Comparison of ENCODE assay signal across 15 cellular contexts in the genomic region with DNA sequence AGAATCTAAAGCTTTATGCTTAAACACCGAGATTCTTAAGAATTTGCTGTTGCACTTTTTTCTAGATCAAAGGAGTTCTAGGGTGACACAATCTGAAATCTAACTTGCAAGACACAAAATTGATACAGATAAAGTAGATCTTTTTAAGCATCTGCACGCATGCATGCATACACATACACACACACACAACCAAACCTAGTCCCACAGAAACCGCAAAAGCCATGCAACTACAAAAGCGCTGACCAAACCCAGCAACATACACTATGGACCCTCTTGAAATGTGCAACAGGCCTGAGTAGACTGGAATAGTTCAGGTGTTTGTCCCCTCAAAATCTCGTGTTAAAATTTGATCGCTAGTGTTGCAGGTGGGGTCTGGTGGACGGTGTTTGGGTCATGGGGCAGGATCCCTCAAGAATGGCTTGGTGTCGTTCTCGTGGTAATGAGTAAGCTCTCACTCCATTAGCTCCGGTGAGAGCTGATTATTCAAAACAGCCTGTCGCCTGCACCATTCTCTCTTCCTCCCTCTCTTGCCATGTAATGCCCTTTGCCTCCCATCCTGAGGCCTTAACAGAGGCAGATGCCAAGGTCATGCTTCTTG. TPM values are rescaled to one million over a fixed set of nuclear protein-coding genes. Genes with fewer than 3 reads are reported as not detected.
DNase-seq lines count a peak whose midpoint lies in the region; ATAC-seq and TF ChIP-seq lines count a peak whose summit lies in the region.
"Had no signal": no experiment of that assay in that cellular context is flagged by ENCODE, and none has a peak within 500 bp of the region (broad histone marks: within the 10 kb centered on the region; RNA-seq: fewer than 3 reads in every experiment).

No MANE protein-coding gene starts in this region.

- H3K27me3 ChIP-seq in osteoblast (ENCODE audit: insufficient read depth, low read length): no peaks in the 10 kb centered on the region
- H3K27me3 ChIP-seq: SJCRH30, thyroid gland had no signal

- peaks cover 38% of the 10 kb centered on the region for H3K36me3 ChIP-seq in osteoblast (ENCODE audit: insufficient read depth, low read length)

- no peak overlapping the region for H3K4me3 ChIP-seq in osteoblast (ENCODE audit: insufficient read depth, low read length)
- H3K4me3 ChIP-seq: SJCRH30, thyroid gland had no signal

- peak; percentile 23 for DNase-seq in activated CD4-positive, alpha-beta T cell treated with anti-CD3 and anti-CD28 coated beads, Interleukin-2, amount 10 ng/mL, durations not matched to agents 7 days and 5 days
- no peak for DNase-seq in activated CD4-positive, alpha-beta T cell treated with anti-CD3 and anti-CD28 coated beads for 1 hour
- no peak for DNase-seq in activated naive CD4-positive, alpha-beta T cell treated with anti-CD3 and anti-CD28 coated beads, Interleukin-2, amount 10 ng/mL, durations not matched to agents 7 days and 5 days
- peak in 1 of 2 donors; percentile 69 for DNase-seq in stimulated activated effector memory CD8-positive, alpha-beta T cell treated with anti-CD3 and anti-CD28 coated beads, Interleukin-12 subunit alpha, Interleukin-12 subunit beta, amount 100 ng/mL, for 72 hours (ENCODE audit: low spot score in 2 of 2)
- DNase-seq in osteoblast (ENCODE audit: insufficient read length, low spot score, missing footprints): no peak
- no peak for DNase-seq in RWPE1 (ENCODE audit: low spot score)
- DNase-seq: DMS153, foreskin fibroblast, NCI-H526, SJCRH30, thyroid gland had no signal

- no peak overlapping the region for H2AFZ ChIP-seq in osteoblast (ENCODE audit: low read length)

- H4K20me1 ChIP-seq in osteoblast (ENCODE audit: insufficient read depth, low read length): peaks cover 6% of the 10 kb centered on the region

- TF ChIP-seq CTCF in osteoblast (IDR thresholded peaks at IDR 0.05; ENCODE audit: extremely low read depth, low read depth, low read length): no peak
- no peak for TF ChIP-seq CTCF in RWPE1 (conservative IDR thresholded peaks at IDR 0.05; ENCODE audit: low read depth)

- peaks cover 39% of the 10 kb centered on the region for H3K79me2 ChIP-seq in osteoblast (ENCODE audit: insufficient read depth, low read length)

- H3K4me3 Mint-ChIP-seq in activated CD4-positive, alpha-beta T cell treated with anti-CD3 and anti-CD28 coated beads, Interleukin-2, amount 10 ng/mL, durations not matched to agents 7 days and 5 days: peak overlapping the region; percentile 52
- peak overlapping the region; percentile 35 for H3K4me3 Mint-ChIP-seq in activated naive CD4-positive, alpha-beta T cell treated with anti-CD3 and anti-CD28 coated beads, Interleukin-2, amount 10 ng/mL, durations not matched to agents 7 days and 5 days
- peak overlapping the region; percentile 65 for H3K4me3 Mint-ChIP-seq in stimulated activated effector memory CD8-positive, alpha-beta T cell treated with anti-CD3 and anti-CD28 coated beads, Interleukin-12 subunit alpha, Interleukin-12 subunit beta, amount 100 ng/mL, for 72 hours

- H3K27ac Mint-ChIP-seq in activated CD4-positive, alpha-beta T cell treated with anti-CD3 and anti-CD28 coated beads, Interleukin-2, amount 10 ng/mL, durations not matched to agents 7 days and 5 days: peak overlapping the region; percentile 75
- H3K27ac Mint-ChIP-seq in activated naive CD4-positive, alpha-beta T cell treated with anti-CD3 and anti-CD28 coated beads, Interleukin-2, amount 10 ng/mL, durations not matched to agents 7 days and 5 days: peak overlapping the region; percentile 84
- peak overlapping the region; percentile 91 for H3K27ac Mint-ChIP-seq in stimulated activated effector memory CD8-positive, alpha-beta T cell treated with anti-CD3 and anti-CD28 coated beads, Interleukin-12 subunit alpha, Interleukin-12 subunit beta, amount 100 ng/mL, for 72 hours

- no peak overlapping the region for H3K27ac ChIP-seq in osteoblast (ENCODE audit: low read depth, low read length)
- H3K27ac ChIP-seq in RWPE1: no peak overlapping the region
- H3K27ac ChIP-seq: SJCRH30, thyroid gland, VCaP had no signal

- POLR2A ChIA-PET in activated CD4-positive, alpha-beta T cell treated with anti-CD3 and anti-CD28 coated beads, Interleukin-2, amount 10 ng/mL, durations not matched to agents 7 days and 5 days (lab: Charles Lee): interaction anchor here (0.7 kb wide), 1 partner anchor 67 kb away, joined by 3 read pairs; no protein-coding TSS in a partner anchor
- POLR2A ChIA-PET in RWPE1 (lab: Yijun Ruan, JAX; ENCODE audit: low non-redundant PET): no interaction called here

- H3K9me3 Mint-ChIP-seq in activated CD4-positive, alpha-beta T cell treated with anti-CD3 and anti-CD28 coated beads, Interleukin-2, amount 10 ng/mL, durations not matched to agents 7 days and 5 days: peaks cover 4% of the 10 kb centered on the region
- peaks cover 6% of the 10 kb centered on the region for H3K9me3 Mint-ChIP-seq in activated naive CD4-positive, alpha-beta T cell treated with anti-CD3 and anti-CD28 coated beads, Interleukin-2, amount 10 ng/mL, durations not matched to agents 7 days and 5 days
- peaks cover 3% of the 10 kb centered on the region for H3K9me3 Mint-ChIP-seq in stimulated activated effector memory CD8-positive, alpha-beta T cell treated with anti-CD3 and anti-CD28 coated beads, Interleukin-12 subunit alpha, Interleukin-12 subunit beta, amount 100 ng/mL, for 72 hours

- no peak overlapping the region for H3K4me2 ChIP-seq in osteoblast (ENCODE audit: insufficient read depth, low read length)

- peaks cover 19% of the 10 kb centered on the region for H3K4me1 ChIP-seq in osteoblast (ENCODE audit: insufficient read depth, low read length)
- H3K4me1 ChIP-seq: SJCRH30 had no signal

- no peaks in the 10 kb centered on the region for H3K9me3 ChIP-seq in osteoblast (ENCODE audit: low read depth, low read length)
- H3K9me3 ChIP-seq: thyroid gland had no signal

- peaks cover 74% of the 10 kb centered on the region for H3K4me1 Mint-ChIP-seq in activated CD4-positive, alpha-beta T cell treated with anti-CD3 and anti-CD28 coated beads, Interleukin-2, amount 10 ng/mL, durations not matched to agents 7 days and 5 days
- peaks cover 69% of the 10 kb centered on the region for H3K4me1 Mint-ChIP-seq in activated naive CD4-positive, alpha-beta T cell treated with anti-CD3 and anti-CD28 coated beads, Interleukin-2, amount 10 ng/mL, durations not matched to agents 7 days and 5 days
- H3K4me1 Mint-ChIP-seq in stimulated activated effector memory CD8-positive, alpha-beta T cell treated with anti-CD3 and anti-CD28 coated beads, Interleukin-12 subunit alpha, Interleukin-12 subunit beta, amount 100 ng/mL, for 72 hours: peaks cover 58% of the 10 kb centered on the region

- peaks cover 82% of the 10 kb centered on the region for H3K36me3 Mint-ChIP-seq in activated CD4-positive, alpha-beta T cell treated with anti-CD3 and anti-CD28 coated beads, Interleukin-2, amount 10 ng/mL, durations not matched to agents 7 days and 5 days (ENCODE audit: low read depth)
- H3K36me3 Mint-ChIP-seq in activated naive CD4-positive, alpha-beta T cell treated with anti-CD3 and anti-CD28 coated beads, Interleukin-2, amount 10 ng/mL, durations not matched to agents 7 days and 5 days: peaks cover 87% of the 10 kb centered on the region
- H3K36me3 Mint-ChIP-seq in stimulated activated effector memory CD8-positive, alpha-beta T cell treated with anti-CD3 and anti-CD28 coated beads, Interleukin-12 subunit alpha, Interleukin-12 subunit beta, amount 100 ng/mL, for 72 hours: peaks cover 87% of the 10 kb centered on the region

- CTCF ChIA-PET in activated CD4-positive, alpha-beta T cell treated with anti-CD3 and anti-CD28 coated beads, Interleukin-2, amount 10 ng/mL, durations not matched to agents 7 days and 5 days (lab: Charles Lee): interaction anchor here (0.6 to 2.4 kb wide), 6 partner anchors 11 to 357 kb away, joined by 3 to 7 read pairs (median 5); no protein-coding TSS in a partner anchor
- CTCF ChIA-PET in activated naive CD4-positive, alpha-beta T cell treated with anti-CD3 and anti-CD28 coated beads, Interleukin-2, amount 10 ng/mL, durations not matched to agents 7 days and 5 days (lab: Charles Lee): interaction anchor here (1.1 kb wide), 1 partner anchor 32 kb away, joined by 4 read pairs; no protein-coding TSS in a partner anchor
- CTCF ChIA-PET in RWPE1 (lab: Yijun Ruan, JAX): no interaction called here

- ATAC-seq in HG03439 (IDR thresholded peaks at IDR 0.05; ENCODE audit: unreplicated experiment) (peak; percentile 31), HG03196 (IDR thresholded peaks at IDR 0.05; ENCODE audit: unreplicated experiment) (no peak)
- peak; percentile 46 for ATAC-seq in stimulated activated effector memory CD8-positive, alpha-beta T cell treated with anti-CD3 and anti-CD28 coated beads, Interleukin-12 subunit alpha, Interleukin-12 subunit beta, amount 100 ng/mL, for 72 hours
- ATAC-seq: sciatic nerve had no signal

- no peaks in the 10 kb centered on the region for H3K27me3 Mint-ChIP-seq in activated CD4-positive, alpha-beta T cell treated with anti-CD3 and anti-CD28 coated beads, Interleukin-2, amount 10 ng/mL, durations not matched to agents 7 days and 5 days
- no peaks in the 10 kb centered on the region for H3K27me3 Mint-ChIP-seq in activated naive CD4-positive, alpha-beta T cell treated with anti-CD3 and anti-CD28 coated beads, Interleukin-2, amount 10 ng/mL, durations not matched to agents 7 days and 5 days

RNA-seq across cellular contexts. Expression of gene IRF2, which starts 52.7 kb away (rescaled TPM):
- total RNA-seq in activated CD4-positive, alpha-beta T cell treated with anti-CD3 and anti-CD28 coated beads, Interleukin-2, amount 10 ng/mL, durations not matched to agents 7 days and 5 days: 10 to 100 TPM; 82.1 to 84.3 TPM
- 43.0 and 43.8 TPM in 2 replicates for total RNA-seq in osteoblast
